Comparison of ENCODE assay signal across 8 cellular contexts in the genomic region with DNA sequence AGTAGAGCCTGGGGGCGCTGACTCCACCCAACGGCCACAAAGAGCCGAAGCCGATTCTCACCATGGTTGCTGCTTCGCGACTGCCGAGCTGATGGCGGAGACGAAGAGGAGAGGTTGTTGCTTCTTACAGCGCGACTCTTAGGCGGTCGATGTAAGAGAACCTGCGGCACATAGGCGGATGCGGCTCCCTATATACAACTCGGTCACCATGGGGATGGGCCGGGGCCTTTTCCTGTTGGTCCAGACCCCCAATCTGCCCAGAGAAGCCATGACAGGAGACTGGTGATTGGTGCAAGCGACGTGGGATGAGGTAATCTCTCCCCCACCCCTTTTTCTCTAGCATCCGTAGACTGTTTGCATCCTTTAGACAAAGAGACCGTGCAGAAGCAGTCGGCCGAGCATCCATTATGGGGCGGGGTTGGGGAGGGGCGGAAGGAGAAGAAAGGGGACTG. TPM values are rescaled to one million over a fixed set of nuclear protein-coding genes. Genes with fewer than 3 reads are reported as not detected.
A peak's percentile ranks its signal among the peaks of the same experiment; 100 is the strongest.
DNase-seq lines count a peak whose midpoint lies in the region; ATAC-seq lines count a peak whose summit lies in the region.

TSS of gene TUBA1A (minus strand) at position 165 of the 452 bp plus-strand sequence. CDS start at position 64, 101 bp downstream.

- in situ Hi-C loops in endometrial microvascular endothelial cells (cut with HindIII; ENCODE audit: inconsistent ontology term, low pct_unique_long_range_greater_than_20kb, low sequenced_read_pairs) = no loop called here

- no peaks in the 10 kb centered on the region for H3K9me3 ChIP-seq in mesodermal cell (ENCODE audit: control insufficient read depth, low read length)

- peaks cover 3% of the 10 kb centered on the region for H3K4me1 ChIP-seq in mesodermal cell (ENCODE audit: control insufficient read depth, insufficient read depth, low read length, poor library complexity, severe bottlenecking)

- peak; percentile 86 for ATAC-seq in GM21360 (IDR thresholded peaks at IDR 0.05; ENCODE audit: unreplicated experiment)

- peak within 1 kb of the TSS; percentile 94 for H3K27ac ChIP-seq in mesodermal cell (ENCODE audit: low read depth, low read length, severe bottlenecking)

- peak within 1 kb of the TSS; percentile 100 for H3K4me3 ChIP-seq in mesodermal cell (ENCODE audit: extremely low read depth, insufficient read depth, low read length, poor library complexity, severe bottlenecking)

- DNase-seq in COLO668 (lab: John Stamatoyannopoulos, UW; ENCODE audit: unreplicated experiment) = peak; percentile 81
- DNase-seq in HT1080 (ENCODE audit: low read depth) = peak; percentile 99
- peak; percentile 96 for DNase-seq in NOMO-1 treated with DMSO at 0.1 percent for 48 hours (lab: John Stamatoyannopoulos, UW; ENCODE audit: unreplicated experiment)
- peak; percentile 86 for DNase-seq in activated CD8-positive, alpha-beta memory T cell treated with anti-CD3 and anti-CD28 coated beads, Interleukin-2, amount 50 U/mL, for 24 hours (ENCODE audit: extremely low read depth)
- DNase-seq in stimulated activated CD8-positive, alpha-beta memory T cell treated with anti-CD3 and anti-CD28 coated beads, Interleukin-15, amount 100 ng/mL, for 48 hours (ENCODE audit: low read depth in 2 of 2) = peak; percentile 86 to 91

- WGBS in mesodermal cell (ENCODE audit: insufficient coverage in 2 of 2), 2 experiments = 0% methylated on average over 15 of the region's 26 CpGs; no CpG with 5 or more reads in 1 of the 2 experiments

- H3K36me3 ChIP-seq in mesodermal cell (ENCODE audit: control insufficient read depth, insufficient read depth, low read length) = peaks cover 36% of the 10 kb centered on the region

RNA-seq across cellular contexts. Expression of gene TUBA1A, which starts in this region (rescaled TPM):
- total RNA-seq in HT1080 (2014; rRNA removed; shearing (Covaris generic)) = 329 and 349 TPM in 2 replicates
- polyA plus RNA-seq in HT1080 (2015; cell fraction: cytosol; rRNA removed) = 230 and 270 TPM in 2 replicates
- 362 and 370 TPM in 2 replicates for polyA plus RNA-seq in HT1080 (2015; cell fraction: nucleus; rRNA removed)
- 848 TPM for total RNA-seq in endometrial microvascular endothelial cells (ENCODE audit: inconsistent ontology term)
- polyA plus RNA-seq in mesodermal cell (2013, experiment 1 of 2) = 1,545 TPM
- 1,260 TPM for polyA plus RNA-seq in mesodermal cell (2013, experiment 2 of 2)

Comparison
In these comparisons a context has a peak if more than half of its experiments do, and no peak if none do; other contexts are left out.
1. Peak in every context shown above with its lines: DNase-seq, ATAC-seq, H3K4me3 ChIP-seq and H3K27ac ChIP-seq.